ENCODE assay signal across 8 cellular contexts in the genomic region with DNA sequence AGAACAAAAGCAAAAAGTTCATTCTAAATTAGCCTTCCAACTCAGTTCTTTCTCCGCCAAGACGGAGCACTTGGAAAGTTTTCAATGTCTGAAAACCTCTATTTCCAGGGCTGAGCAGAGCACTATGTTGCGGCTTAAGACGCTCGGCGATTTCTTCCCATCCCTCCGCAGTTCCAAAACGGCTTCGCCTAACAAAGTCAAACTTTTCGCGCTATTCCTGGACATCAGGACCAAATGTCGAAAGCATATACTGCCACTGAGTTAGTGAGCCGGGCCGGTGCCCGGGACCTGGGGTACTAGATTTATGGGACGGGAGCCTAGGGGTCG. TPM values are rescaled to one million over a fixed set of nuclear protein-coding genes. Genes with fewer than 3 reads are reported as not detected.
DNase-seq lines count a peak whose midpoint lies in the region; ATAC-seq and TF ChIP-seq lines count a peak whose summit lies in the region.

No MANE protein-coding gene starts in this region.

- H3K27ac ChIP-seq in CD4-positive, alpha-beta memory T cell (ENCODE audit: low read depth, low read length) = peak overlapping the region; percentile 92

- peak overlapping the region; percentile 92 to 98 (median 94) for H3K4me3 Mint-ChIP-seq in CD4-positive, alpha-beta memory T cell
- H3K4me3 Mint-ChIP-seq in activated naive CD8-positive, alpha-beta T cell = peak overlapping the region; percentile 93

- POLR2A ChIA-PET in CD4-positive, alpha-beta memory T cell (lab: Charles Lee; ENCODE audit: partially characterized antibody) = interaction anchor here (0.5 to 6.8 kb wide), 44 partner anchors 10 to 1595 kb away, joined by 3 to 126 read pairs (median 6); partner anchors contain the start of genes CYSLTR2, LPAR6, MED4 and NUDT15

- no peak for DNase-seq in CD4-positive, alpha-beta memory T cell
- DNase-seq in HFF-Myc (ENCODE audit: extremely low read depth, low read depth) = peak; percentile 10
- DNase-seq in left ventricle myocardium superior = no peak
- DNase-seq in retinal pigment epithelial cell (ENCODE audit: low read depth) = peak; percentile 8
- DNase-seq in A172 (ENCODE audit: low spot score) = no peak
- DNase-seq in HuH-7 (ENCODE audit: low spot score) = no peak

- no peaks in the 10 kb centered on the region for H3K9me3 ChIP-seq in CD4-positive, alpha-beta memory T cell (ENCODE audit: control insufficient read depth in 1 of 2, low read length in 2 of 2)

- intact Hi-C loops in CD4-positive, alpha-beta memory T cell (cut with micrococcal nuclease) = loop anchor here (1.0 to 10.0 kb wide), 9 partner anchors 27 to 1261 kb away; partner anchors contain the start of genes FNDC3A, ITM2B, KPNA3 and LPAR6
- intact Hi-C loops in left ventricle myocardium superior (cut with micrococcal nuclease) = no loop called here

- peaks cover 22 to 60% (median 36%) of the 10 kb centered on the region in 4 donors for H3K4me1 Mint-ChIP-seq in CD4-positive, alpha-beta memory T cell
- peaks cover 19% of the 10 kb centered on the region for H3K4me1 Mint-ChIP-seq in activated naive CD8-positive, alpha-beta T cell (ENCODE audit: low read depth)

- peaks cover 0 to 9% (median 2%) of the 10 kb centered on the region in 8 donors for H3K9me3 Mint-ChIP-seq in CD4-positive, alpha-beta memory T cell
- H3K9me3 Mint-ChIP-seq in activated naive CD8-positive, alpha-beta T cell (ENCODE audit: low read depth) = peaks cover 4% of the 10 kb centered on the region

- H3K36me3 ChIP-seq in CD4-positive, alpha-beta memory T cell (ENCODE audit: insufficient read depth, low read length) = no peaks in the 10 kb centered on the region

- ATAC-seq in left ventricle myocardium superior = peak; percentile 43
- ATAC-seq in HG03565 (IDR thresholded peaks at IDR 0.05; ENCODE audit: unreplicated experiment) = no peak

- peaks cover 0 to 5% of the 10 kb centered on the region in 2 donors for H3K36me3 Mint-ChIP-seq in CD4-positive, alpha-beta memory T cell
- H3K36me3 Mint-ChIP-seq in activated naive CD8-positive, alpha-beta T cell = peaks cover 4% of the 10 kb centered on the region

- peak overlapping the region; percentile 97 to 99 (median 99) for H3K27ac Mint-ChIP-seq in CD4-positive, alpha-beta memory T cell
- peak overlapping the region; percentile 96 for H3K27ac Mint-ChIP-seq in activated naive CD8-positive, alpha-beta T cell

- H3K27me3 ChIP-seq in CD4-positive, alpha-beta memory T cell (ENCODE audit: insufficient read depth, low read length) = no peaks in the 10 kb centered on the region

- peak overlapping the region; percentile 70 to 75 for H3K4me3 ChIP-seq in CD4-positive, alpha-beta memory T cell (ENCODE audit: low read length in 2 of 2)
- H3K4me3 ChIP-seq in HFF-Myc (replicated peaks; ENCODE audit: low read depth, low read length) = peak overlapping the region; percentile 67
- peak overlapping the region; percentile 89 for H3K4me3 ChIP-seq in retinal pigment epithelial cell (ENCODE audit: low read length)

- CTCF ChIA-PET in CD4-positive, alpha-beta memory T cell (lab: Charles Lee; ENCODE audit: partially characterized antibody) = interaction anchor here (1.0 to 4.0 kb wide), 10 partner anchors 16 to 198 kb away, joined by 3 to 36 read pairs (median 4); no protein-coding TSS in a partner anchor

- no peaks in the 10 kb centered on the region for H3K27me3 Mint-ChIP-seq in CD4-positive, alpha-beta memory T cell
- H3K27me3 Mint-ChIP-seq in activated naive CD8-positive, alpha-beta T cell = no peaks in the 10 kb centered on the region

- TF ChIP-seq CTCF in HFF-Myc (IDR thresholded peaks at IDR 0.05; ENCODE audit: low read depth, low read length, missing control alignments) = no peak
- TF ChIP-seq CTCF in retinal pigment epithelial cell (conservative IDR thresholded peaks at IDR 0.05; ENCODE audit: low read depth, low read length) = no peak

- peaks cover 52% of the 10 kb centered on the region for H3K4me1 ChIP-seq in CD4-positive, alpha-beta memory T cell (ENCODE audit: insufficient read depth, low read length)

RNA-seq across cellular contexts. Expression of gene RCBTB2, which starts 0.8 kb away (rescaled TPM):
- total RNA-seq in CD4-positive, alpha-beta memory T cell = 10 to 100 TPM; 23.9 to 25.7 TPM
- 10 to 100 TPM; 33.7 to 46.5 TPM for polyA plus RNA-seq in CD4-positive, alpha-beta memory T cell
- total RNA-seq in left ventricle myocardium superior = 13.5 TPM
- 1.4 and 7.7 TPM in 2 replicates for total RNA-seq in A172 (2014; rRNA removed; shearing (Covaris generic))

Comparison
In these comparisons a context has a peak if more than half of its experiments do, and no peak if none do; other contexts are left out.
1. DNase-seq: peak in HFF-Myc (single experiment) and retinal pigment epithelial cell (single experiment); none in CD4-positive, alpha-beta memory T cell (0 of 5), left ventricle myocardium superior (single experiment), A172 (single experiment) and HuH-7 (single experiment).
2. Peak in every context shown above with its lines, with median percentiles within 50 percentile points of each other: H3K4me3 ChIP-seq.